In the genomic region with DNA sequence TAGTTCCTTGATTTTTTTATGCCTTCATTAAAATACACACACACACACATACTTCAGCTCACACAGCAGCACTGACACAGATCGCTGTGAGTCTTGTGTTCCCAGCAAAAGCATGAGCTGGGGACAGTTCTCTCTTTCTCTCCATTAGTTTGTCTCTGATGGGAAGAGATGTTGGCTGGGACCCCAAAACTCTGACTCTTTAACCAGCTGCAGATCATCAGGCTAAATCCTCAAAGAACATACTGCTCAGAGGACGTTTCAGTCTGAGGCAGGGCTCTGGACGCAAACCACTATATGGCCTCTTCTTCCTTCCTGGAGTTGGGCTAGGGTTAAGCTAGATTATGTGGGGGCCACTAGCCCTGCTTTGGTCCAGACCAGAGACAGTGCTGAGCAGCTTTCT, we compare ENCODE assay signal across 25 cellular contexts.
DNase-seq lines count a peak whose midpoint lies in the region; ATAC-seq and TF ChIP-seq lines count a peak whose summit lies in the region.
"Had no signal": no experiment of that assay in that cellular context is flagged by ENCODE, and none has a peak within 500 bp of the region (broad histone marks: within the 10 kb centered on the region; RNA-seq: fewer than 3 reads in every experiment).

No MANE protein-coding gene starts in this region.

- H3K27me3 Mint-ChIP-seq in activated T-helper 17 cell treated with anti-CD3 and anti-CD28 coated beads, Interleukin-2, amount 50 U/mL, for 72 hours = no peaks in the 10 kb centered on the region
- H3K27me3 Mint-ChIP-seq in mesothelial cell of epicardium (ENCODE audit: low read depth) (no peaks in the 10 kb centered on the region), glutamatergic neuron (ENCODE audit: unreplicated experiment) (no peaks in the 10 kb centered on the region)
- peaks cover 50% of the 10 kb centered on the region for H3K27me3 Mint-ChIP-seq in activated T-helper 2 cell treated with anti-CD3 and anti-CD28 coated beads, Interferon-gamma antibody, Interleukin-2, Interleukin-4, amounts not matched to agents 10 μg/mL and 5 μg/mL and 100 μg/mL, durations not matched to agents 14 hours and 24 hours and 36 hours (ENCODE audit: low read depth)

- DNase-seq in mesothelial cell of epicardium (ENCODE audit: low spot score in 2 of 2, unreplicated experiment in 2 of 2) (no peak), glutamatergic neuron (no peak)
- DNase-seq in activated T-helper 2 cell treated with anti-CD3 and anti-CD28 coated beads, Interferon-gamma antibody, Interleukin-2, Interleukin-4, amounts not matched to agents 10 μg/mL and 5 μg/mL and 100 μg/mL, durations not matched to agents 14 hours and 24 hours and 36 hours (ENCODE audit: low spot score) = no peak
- DNase-seq: activated CD4-positive, alpha-beta T cell treated with anti-CD3 and anti-CD28 coated beads, Interleukin-2, amount 10 ng/mL, durations not matched to agents 7 days and 5 days; activated gamma-delta T cell treated with Interleukin-2 at 50 U/mL for 16 hours; brain microvascular endothelial cell; CD4-positive, alpha-beta T cell; DMS 273 treated with DMSO at 0.1 percent for 48 hours; head of caudate nucleus; IMR-90; NCI-H1105 treated with DMSO at 0.1 percent for 48 hours; NCI-H2029 treated with DMSO at 0.1 percent for 48 hours; NCI-H446; retina; substantia nigra had no signal

- peak overlapping the region; percentile 16 to 39 for H3K27ac ChIP-seq in esophagus (ENCODE audit: low read depth in 2 of 2, low read length in 1 of 2)
- H3K27ac ChIP-seq in stomach smooth muscle (ENCODE audit: low read length) = peak overlapping the region; percentile 69
- H3K27ac ChIP-seq: brain microvascular endothelial cell, SJSA1 had no signal

- H3K36me3 ChIP-seq in esophagus (ENCODE audit: control insufficient read depth in 2 of 2, insufficient read depth in 2 of 2, low read length in 1 of 2) = no peaks in the 10 kb centered on the region
- H3K36me3 ChIP-seq in stomach smooth muscle (ENCODE audit: control insufficient read depth in 2 of 2, insufficient read depth in 2 of 2, low read length in 2 of 2) = no peaks in the 10 kb centered on the region
- H3K36me3 ChIP-seq: brain microvascular endothelial cell, SJSA1 had no signal

- peaks cover 14% of the 10 kb centered on the region for H3K4me1 Mint-ChIP-seq in activated T-helper 17 cell treated with anti-CD3 and anti-CD28 coated beads, Interleukin-2, amount 50 U/mL, for 72 hours
- peaks cover 15% of the 10 kb centered on the region for H3K4me1 Mint-ChIP-seq in mesothelial cell of epicardium
- H3K4me1 Mint-ChIP-seq in activated T-helper 2 cell treated with anti-CD3 and anti-CD28 coated beads, Interferon-gamma antibody, Interleukin-2, Interleukin-4, amounts not matched to agents 10 μg/mL and 5 μg/mL and 100 μg/mL, durations not matched to agents 14 hours and 24 hours and 36 hours (ENCODE audit: low read depth) = peaks cover 16% of the 10 kb centered on the region
- peaks cover 1% of the 10 kb centered on the region for H3K4me1 Mint-ChIP-seq in glutamatergic neuron (ENCODE audit: low read depth, unreplicated experiment)

- H3K27ac Mint-ChIP-seq in activated T-helper 17 cell treated with anti-CD3 and anti-CD28 coated beads, Interleukin-2, amount 50 U/mL, for 72 hours = peak overlapping the region; percentile 61
- H3K27ac Mint-ChIP-seq in mesothelial cell of epicardium (peak overlapping the region; percentile 54), glutamatergic neuron (ENCODE audit: unreplicated experiment) (no peak overlapping the region)
- H3K27ac Mint-ChIP-seq in activated T-helper 2 cell treated with anti-CD3 and anti-CD28 coated beads, Interferon-gamma antibody, Interleukin-2, Interleukin-4, amounts not matched to agents 10 μg/mL and 5 μg/mL and 100 μg/mL, durations not matched to agents 14 hours and 24 hours and 36 hours = no peak overlapping the region
- H3K27ac Mint-ChIP-seq: activated CD4-positive, alpha-beta T cell treated with anti-CD3 and anti-CD28 coated beads, Interleukin-2, amount 10 ng/mL, durations not matched to agents 7 days and 5 days; CD4-positive, alpha-beta T cell; endodermal cell; H9; T-helper 1 cell treated with Interleukin-12 subunit alpha and Interleukin-12 subunit beta and Interleukin-4 antibody, amounts not matched to agents 30 μg/mL and 1 μg/mL, for 36 hours had no signal

- H3K9me3 Mint-ChIP-seq in activated T-helper 17 cell treated with anti-CD3 and anti-CD28 coated beads, Interleukin-2, amount 50 U/mL, for 72 hours = no peaks in the 10 kb centered on the region
- H3K9me3 Mint-ChIP-seq in mesothelial cell of epicardium = peaks cover 7% of the 10 kb centered on the region
- no peaks in the 10 kb centered on the region for H3K9me3 Mint-ChIP-seq in activated T-helper 2 cell treated with anti-CD3 and anti-CD28 coated beads, Interferon-gamma antibody, Interleukin-2, Interleukin-4, amounts not matched to agents 10 μg/mL and 5 μg/mL and 100 μg/mL, durations not matched to agents 14 hours and 24 hours and 36 hours
- H3K9me3 Mint-ChIP-seq in glutamatergic neuron (ENCODE audit: unreplicated experiment) = peaks cover 4% of the 10 kb centered on the region
- H3K9me3 Mint-ChIP-seq: activated CD4-positive, alpha-beta T cell treated with anti-CD3 and anti-CD28 coated beads, Interleukin-2, amount 10 ng/mL, durations not matched to agents 7 days and 5 days; CD4-positive, alpha-beta T cell; T-helper 1 cell treated with Interleukin-12 subunit alpha and Interleukin-12 subunit beta and Interleukin-4 antibody, amounts not matched to agents 30 μg/mL and 1 μg/mL, for 36 hours had no signal

- no peak for ATAC-seq in activated T-helper 17 cell treated with anti-CD3 and anti-CD28 coated beads, Interleukin-2, amount 50 U/mL, for 72 hours (replicated peaks)
- ATAC-seq in HG03139 (IDR thresholded peaks at IDR 0.05; ENCODE audit: unreplicated experiment) = no peak
- ATAC-seq: left lobe of liver, Panc1 had no signal

- peak overlapping the region; percentile 47 for H3K4me3 Mint-ChIP-seq in activated T-helper 17 cell treated with anti-CD3 and anti-CD28 coated beads, Interleukin-2, amount 50 U/mL, for 72 hours
- H3K4me3 Mint-ChIP-seq in mesothelial cell of epicardium = no peak overlapping the region
- H3K4me3 Mint-ChIP-seq in activated T-helper 2 cell treated with anti-CD3 and anti-CD28 coated beads, Interferon-gamma antibody, Interleukin-2, Interleukin-4, amounts not matched to agents 10 μg/mL and 5 μg/mL and 100 μg/mL, durations not matched to agents 14 hours and 24 hours and 36 hours (ENCODE audit: low read depth) = no peak overlapping the region
- H3K4me3 Mint-ChIP-seq in glutamatergic neuron (ENCODE audit: unreplicated experiment) = no peak overlapping the region
- H3K4me3 Mint-ChIP-seq: activated CD4-positive, alpha-beta T cell treated with anti-CD3 and anti-CD28 coated beads, Interleukin-2, amount 10 ng/mL, durations not matched to agents 7 days and 5 days; CD4-positive, alpha-beta T cell; endodermal cell; H9; T-helper 1 cell treated with Interleukin-12 subunit alpha and Interleukin-12 subunit beta and Interleukin-4 antibody, amounts not matched to agents 30 μg/mL and 1 μg/mL, for 36 hours had no signal

- intact Hi-C loops in activated T-helper 2 cell treated with anti-CD3 and anti-CD28 coated beads, Interferon-gamma antibody, Interleukin-2, Interleukin-4, amounts not matched to agents 10 μg/mL and 5 μg/mL and 100 μg/mL, durations not matched to agents 14 hours and 24 hours and 36 hours (cut with micrococcal nuclease) = no loop called here

- H3K4me3 ChIP-seq in esophagus (ENCODE audit: low read depth in 1 of 2, low read length in 2 of 2) = no peak overlapping the region
- no peak overlapping the region for H3K4me3 ChIP-seq in stomach smooth muscle (ENCODE audit: low read length in 2 of 2)
- H3K4me3 ChIP-seq: SJSA1 had no signal

- peaks cover 0 to 3% of the 10 kb centered on the region in 2 donors for H3K4me1 ChIP-seq in esophagus (ENCODE audit: control insufficient read depth in 2 of 2, insufficient read depth in 2 of 2, low read length in 1 of 2)
- H3K4me1 ChIP-seq in stomach smooth muscle (ENCODE audit: control insufficient read depth, insufficient read depth, low read length) = peaks cover 25% of the 10 kb centered on the region

- H3K27me3 ChIP-seq in esophagus (ENCODE audit: control insufficient read depth in 1 of 2, insufficient read depth in 2 of 2, low read length in 2 of 2) = no peaks in the 10 kb centered on the region
- peaks cover 0 to 26% of the 10 kb centered on the region in 2 donors for H3K27me3 ChIP-seq in stomach smooth muscle (ENCODE audit: control insufficient read depth in 1 of 2, insufficient read depth in 2 of 2, low read length in 2 of 2)
- H3K27me3 ChIP-seq: SJSA1 had no signal

- H3K9me3 ChIP-seq in esophagus (ENCODE audit: control insufficient read depth in 2 of 2, insufficient read depth in 1 of 2, low read depth in 1 of 2, low read length in 1 of 2) (no peaks in the 10 kb centered on the region), stomach smooth muscle (ENCODE audit: control insufficient read depth in 2 of 2, low read length in 2 of 2) (no peaks in the 10 kb centered on the region)
- H3K9me3 ChIP-seq: SJSA1 had no signal

- WGBS in esophagus, 2 donors = 59% methylated on average over 3 of the region's 3 CpGs

- no peak for TF ChIP-seq CTCF in mesothelial cell of epicardium (IDR thresholded peaks at IDR 0.05; ENCODE audit: unreplicated experiment)
- no peak for TF ChIP-seq CTCF in glutamatergic neuron (IDR thresholded peaks at IDR 0.05; ENCODE audit: partially characterized antibody, unreplicated experiment)

- peak overlapping the region in 1 of 2 donors; percentile 27 for H3K9ac ChIP-seq in stomach smooth muscle (ENCODE audit: low read length in 2 of 2)

- H3K36me3 Mint-ChIP-seq in activated T-helper 17 cell treated with anti-CD3 and anti-CD28 coated beads, Interleukin-2, amount 50 U/mL, for 72 hours (ENCODE audit: low read depth) = no peaks in the 10 kb centered on the region
- peaks cover 4% of the 10 kb centered on the region for H3K36me3 Mint-ChIP-seq in mesothelial cell of epicardium
- no peaks in the 10 kb centered on the region for H3K36me3 Mint-ChIP-seq in activated T-helper 2 cell treated with anti-CD3 and anti-CD28 coated beads, Interferon-gamma antibody, Interleukin-2, Interleukin-4, amounts not matched to agents 10 μg/mL and 5 μg/mL and 100 μg/mL, durations not matched to agents 14 hours and 24 hours and 36 hours (ENCODE audit: low read depth)
- no peaks in the 10 kb centered on the region for H3K36me3 Mint-ChIP-seq in glutamatergic neuron (ENCODE audit: unreplicated experiment)

Comparison
In these comparisons a context has a peak if more than half of its experiments do, and no peak if none do; other contexts are left out.
1. H3K27ac Mint-ChIP-seq: peak in activated T-helper 17 cell treated with anti-CD3 and anti-CD28 coated beads, Interleukin-2, amount 50 U/mL, for 72 hours (single experiment) and mesothelial cell of epicardium (single experiment); none in activated T-helper 2 cell treated with anti-CD3 and anti-CD28 coated beads, Interferon-gamma antibody, Interleukin-2, Interleukin-4, amounts not matched to agents 10 μg/mL and 5 μg/mL and 100 μg/mL, durations not matched to agents 14 hours and 24 hours and 36 hours (single experiment) and glutamatergic neuron (single experiment).